In genomic region chr17:73532441-73532901, GRCh38 we compare ENCODE assay signal across 2 cellular contexts.
TF ChIP-seq lines count a peak whose summit lies in the region.

No MANE protein-coding gene starts in this region.

TF ChIP-seq in GM23338, 12 proteins besides CTCF, POLR2A, EP300 and RAD21 (continued from another document):
- TF ChIP-seq STAT1 (IDR thresholded peaks at IDR 0.05; ENCODE audit: unreplicated experiment), result no peak
- TF ChIP-seq JUNB (IDR thresholded peaks at IDR 0.05; ENCODE audit: unreplicated experiment), result no peak
- TF ChIP-seq EZH2phosphoT487 (IDR thresholded peaks at IDR 0.05; ENCODE audit: unreplicated experiment), result no peak
- TF ChIP-seq, protein P1, sequence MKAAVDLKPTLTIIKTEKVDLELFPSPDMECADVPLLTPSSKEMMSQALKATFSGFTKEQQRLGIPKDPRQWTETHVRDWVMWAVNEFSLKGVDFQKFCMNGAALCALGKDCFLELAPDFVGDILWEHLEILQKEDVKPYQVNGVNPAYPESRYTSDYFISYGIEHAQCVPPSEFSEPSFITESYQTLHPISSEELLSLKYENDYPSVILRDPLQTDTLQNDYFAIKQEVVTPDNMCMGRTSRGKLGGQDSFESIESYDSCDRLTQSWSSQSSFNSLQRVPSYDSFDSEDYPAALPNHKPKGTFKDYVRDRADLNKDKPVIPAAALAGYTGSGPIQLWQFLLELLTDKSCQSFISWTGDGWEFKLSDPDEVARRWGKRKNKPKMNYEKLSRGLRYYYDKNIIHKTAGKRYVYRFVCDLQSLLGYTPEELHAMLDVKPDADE (IDR thresholded peaks at IDR 0.05), result no peak
- no peak for TF ChIP-seq ZNF331 (CRISPR knock-in tag; IDR thresholded peaks at IDR 0.05; ENCODE audit: low read depth)

TF ChIP-seq in HepG2, 621 proteins besides CTCF, POLR2A, EP300 and RAD21 (continued from another document):
- TF ChIP-seq, protein P2, sequence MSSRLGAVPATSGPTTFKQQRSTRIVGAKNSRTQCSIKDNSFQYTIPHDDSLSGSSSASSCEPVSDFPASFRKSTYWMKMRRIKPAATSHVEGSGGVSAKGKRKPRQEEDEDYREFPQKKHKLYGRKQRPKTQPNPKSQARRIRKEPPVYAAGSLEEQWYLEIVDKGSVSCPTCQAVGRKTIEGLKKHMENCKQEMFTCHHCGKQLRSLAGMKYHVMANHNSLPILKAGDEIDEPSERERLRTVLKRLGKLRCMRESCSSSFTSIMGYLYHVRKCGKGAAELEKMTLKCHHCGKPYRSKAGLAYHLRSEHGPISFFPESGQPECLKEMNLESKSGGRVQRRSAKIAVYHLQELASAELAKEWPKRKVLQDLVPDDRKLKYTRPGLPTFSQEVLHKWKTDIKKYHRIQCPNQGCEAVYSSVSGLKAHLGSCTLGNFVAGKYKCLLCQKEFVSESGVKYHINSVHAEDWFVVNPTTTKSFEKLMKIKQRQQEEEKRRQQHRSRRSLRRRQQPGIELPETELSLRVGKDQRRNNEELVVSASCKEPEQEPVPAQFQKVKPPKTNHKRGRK (CRISPR knock-in tag; IDR thresholded peaks at IDR 0.05), result no peak
- no peak for TF ChIP-seq NPAS2 (CRISPR knock-in tag; IDR thresholded peaks at IDR 0.05; ENCODE audit: borderline replicate concordance)
- no peak for TF ChIP-seq HBP1 (CRISPR knock-in tag; IDR thresholded peaks at IDR 0.05; ENCODE audit: low read depth)
- TF ChIP-seq ZSCAN22 (CRISPR knock-in tag; IDR thresholded peaks at IDR 0.05), result no peak
- TF ChIP-seq JUNB (CRISPR knock-in tag; IDR thresholded peaks at IDR 0.05; ENCODE audit: borderline replicate concordance), result no peak
TF ChIP-seq in HepG2: peak in this region for 0.
